In genomic region chr12:121628037-121628436, GRCh38 we compare ENCODE assay signal across 8 cellular contexts. TPM values are rescaled to one million over a fixed set of nuclear protein-coding genes. Genes with fewer than 3 reads are reported as not detected.
DNase-seq lines count a peak whose midpoint lies in the region; ATAC-seq and TF ChIP-seq lines count a peak whose summit lies in the region.

No MANE protein-coding gene starts in this region.

- H3K79me2 ChIP-seq in parathyroid adenoma, result peaks cover 47% of the 10 kb centered on the region

- H3K27ac ChIP-seq in endodermal cell (ENCODE audit: low read depth, low read length) (no peak overlapping the region), parathyroid adenoma (peak overlapping the region; percentile 93)

- no peaks in the 10 kb centered on the region for H3K36me3 ChIP-seq in endodermal cell (ENCODE audit: control insufficient read depth, insufficient read depth, low read length)
- H3K36me3 ChIP-seq in parathyroid adenoma (ENCODE audit: control insufficient read depth, insufficient read depth, low read length), result no peaks in the 10 kb centered on the region

- WGBS in endodermal cell (ENCODE audit: insufficient coverage in 1 of 2, insufficient read length in 1 of 2), 2 experiments, result 57 to 100% methylated on average over 1 to 8 of the region's 8 CpGs

- H3K27me3 ChIP-seq in endodermal cell (ENCODE audit: control insufficient read depth, insufficient read depth, low read length, poor library complexity, severe bottlenecking) (no peaks in the 10 kb centered on the region), parathyroid adenoma (ENCODE audit: control insufficient read depth, insufficient read depth, low read length) (no peaks in the 10 kb centered on the region)

- H3K9ac ChIP-seq in endodermal cell (ENCODE audit: extremely low read depth, low read length, poor library complexity, severe bottlenecking) (peak overlapping the region; percentile 77), parathyroid adenoma (no peak overlapping the region)

- peak overlapping the region; percentile 89 for H3K4me3 Mint-ChIP-seq in endodermal cell

- no peak for ATAC-seq in left lobe of liver
- no peak for ATAC-seq in HG02973 (IDR thresholded peaks at IDR 0.05; ENCODE audit: unreplicated experiment)
- ATAC-seq in HG02870 (IDR thresholded peaks at IDR 0.05; ENCODE audit: unreplicated experiment), result no peak

- H3K36me3 Mint-ChIP-seq in endodermal cell (ENCODE audit: low read depth), result peaks cover 19% of the 10 kb centered on the region

- H2AFZ ChIP-seq in parathyroid adenoma, result no peak overlapping the region

- H3K4me2 ChIP-seq in parathyroid adenoma (ENCODE audit: low read length), result peak overlapping the region; percentile 86

- no peak for TF ChIP-seq CTCF in endodermal cell (conservative IDR thresholded peaks at IDR 0.05)
- TF ChIP-seq CTCF in parathyroid adenoma (IDR thresholded peaks at IDR 0.05), result no peak

- DNase-seq in EH (ENCODE audit: low read depth) (peak; percentile 41), RKO (ENCODE audit: low spot score) (peak; percentile 56), endodermal cell (no peak), left lobe of liver (ENCODE audit: low spot score) (no peak), DMS153 (lab: John Stamatoyannopoulos, UW) (no peak)

- H3K4me1 Mint-ChIP-seq in endodermal cell, result peaks cover 49% of the 10 kb centered on the region

- H3K4me1 ChIP-seq in endodermal cell (ENCODE audit: control insufficient read depth, insufficient read depth, low read length) (peaks cover 19% of the 10 kb centered on the region), parathyroid adenoma (peaks cover 35% of the 10 kb centered on the region)

- H3K4me3 ChIP-seq in endodermal cell (ENCODE audit: low read length) (peak overlapping the region; percentile 91), parathyroid adenoma (ENCODE audit: low read depth, low read length) (peak overlapping the region; percentile 26)

- peak overlapping the region; percentile 92 for H3K27ac Mint-ChIP-seq in endodermal cell

- no peaks in the 10 kb centered on the region for H3K27me3 Mint-ChIP-seq in endodermal cell (ENCODE audit: insufficient read depth)

- H3K9me3 ChIP-seq in endodermal cell (ENCODE audit: control insufficient read depth, low read length) (no peaks in the 10 kb centered on the region), parathyroid adenoma (ENCODE audit: control insufficient read depth, low read length) (no peaks in the 10 kb centered on the region)

- no peaks in the 10 kb centered on the region for H3K9me3 Mint-ChIP-seq in endodermal cell

RNA-seq across cellular contexts. Expression of gene ORAI1, which starts 1.7 kb away (rescaled TPM):
- total RNA-seq in endodermal cell, result 10 to 100 TPM; 35.3 to 39.2 TPM
- polyA plus RNA-seq in endodermal cell (2013, experiment 1 of 2), result 11.8 TPM
- 11.2 TPM for polyA plus RNA-seq in endodermal cell (2013, experiment 2 of 2)
- 8.2 TPM for total RNA-seq in left lobe of liver

RNA-seq across cellular contexts. Expression of gene MORN3, which starts 41.4 kb away (rescaled TPM):
- total RNA-seq in endodermal cell (1 to 10 TPM; 1.4 to 1.6 TPM), left lobe of liver (not detected)
- 0.96 TPM for polyA plus RNA-seq in endodermal cell (2013, experiment 1 of 2)
- polyA plus RNA-seq in endodermal cell (2013, experiment 2 of 2), result 0.79 TPM

RNA-seq across cellular contexts. Expression of gene KDM2B, which starts 47.2 kb away (rescaled TPM):
- total RNA-seq in endodermal cell (100 to 1,000 TPM; 103 to 125 TPM), left lobe of liver (10.1 TPM)
- polyA plus RNA-seq in endodermal cell (2013, experiment 1 of 2), result 64.7 TPM
- 60.8 TPM for polyA plus RNA-seq in endodermal cell (2013, experiment 2 of 2)

Comparison
In these comparisons a context has a peak if more than half of its experiments do, and no peak if none do; other contexts are left out.
1. DNase-seq: peak in EH (single experiment) and RKO (single experiment); none in endodermal cell (single experiment), left lobe of liver (single experiment) and DMS153 (single experiment).